ENCODE assay signal across 10 cellular contexts in genomic region chr10:45505336-45505735, GRCh38.
"Had no signal": no experiment of that assay in that cellular context is flagged by ENCODE, and none has a peak within 500 bp of the region (broad histone marks: within the 10 kb centered on the region; RNA-seq: fewer than 3 reads in every experiment).

No MANE protein-coding gene starts in this region.

- DNase-seq: activated CD4-positive, alpha-beta T cell treated with anti-CD3 and anti-CD28 coated beads, Interleukin-2, amount 10 ng/mL, durations not matched to agents 7 days and 5 days; activated CD4-positive, CD25-positive, alpha-beta regulatory T cell; activated naive CD4-positive, alpha-beta T cell treated with anti-CD3 and anti-CD28 coated beads, Interleukin-2, amount 10 ng/mL, durations not matched to agents 7 days and 5 days; activated T-cell treated with anti-CD3 and anti-CD28 coated beads for 4 hours; lower lobe of right lung; naive B cell; retina; stimulated activated CD4-positive, alpha-beta T cell treated with anti-CD3 and anti-CD28 coated beads, Interleukin-15, amount 100 ng/mL, for 24 hours; stimulated activated CD4-positive, alpha-beta T cell treated with anti-CD3 and anti-CD28 coated beads, Interleukin-4, amount 100 ng/mL, for 4 hours; thyroid gland had no signal

- ATAC-seq: lower lobe of right lung had no signal
